ENCODE assay signal across 1 cellular context in genomic region chr4:122826596-122827257, GRCh38.
TF ChIP-seq lines count a peak whose summit lies in the region.

TSS of gene FGF2 (plus strand) at chr4:122826831. CDS start at chr4:122827175, 344 bp downstream.

TF ChIP-seq in IMR-90, 13 proteins besides CTCF, POLR2A, EP300 and RAD21 (continued from another document):
- TF ChIP-seq CEBPB (IDR thresholded peaks at IDR 0.05; ENCODE audit: low read depth, low read length), result no peak
